Comparison of ENCODE assay signal across 8 cellular contexts in the genomic region with DNA sequence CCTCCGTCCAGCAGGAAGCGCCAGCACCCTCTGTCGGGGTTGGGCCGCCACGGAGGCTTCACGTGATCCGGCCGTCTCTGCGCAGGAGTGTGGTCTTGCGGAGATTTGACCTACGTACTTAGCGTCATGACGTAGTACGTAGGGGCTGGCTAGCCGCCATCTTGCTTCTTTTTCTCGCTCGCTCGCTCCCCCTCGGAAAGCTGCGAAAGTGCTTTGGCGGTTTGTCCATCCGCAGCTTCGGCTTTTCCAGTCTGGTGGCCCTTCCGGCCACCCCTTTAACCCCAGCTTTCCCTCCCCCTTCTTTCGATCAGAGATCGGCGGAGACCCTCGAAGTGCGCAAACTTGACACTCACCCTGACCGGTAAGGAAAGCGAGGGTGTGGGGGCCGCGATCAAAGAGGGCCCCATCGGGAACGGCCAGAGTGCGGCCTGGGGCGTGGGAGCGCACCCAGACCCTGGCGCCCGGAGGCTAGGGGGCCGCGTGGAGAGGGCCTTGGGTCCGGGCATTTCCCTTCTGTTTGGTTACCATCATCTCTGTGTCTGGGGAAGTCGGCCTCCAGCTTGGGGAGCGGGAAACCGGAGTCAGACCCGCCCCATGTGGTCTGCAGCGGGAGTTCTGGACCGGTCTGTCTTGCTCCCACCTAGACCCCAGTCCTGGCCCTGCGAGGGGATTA. TPM values are rescaled to one million over a fixed set of nuclear protein-coding genes. Genes with fewer than 3 reads are reported as not detected.
DNase-seq lines count a peak whose midpoint lies in the region; ATAC-seq and TF ChIP-seq lines count a peak whose summit lies in the region.

A gene (plus strand): TSS at position 156 of the 673 bp plus-strand sequence. CDS start 26,559 bp downstream, outside the sequence.

- H3K27me3 ChIP-seq in thyroid gland, result no peaks in the 10 kb centered on the region

- no peaks in the 10 kb centered on the region for H3K27me3 Mint-ChIP-seq in activated naive CD8-positive, alpha-beta T cell treated with anti-CD3 and anti-CD28 coated beads for 36 hours
- H3K27me3 Mint-ChIP-seq in glutamatergic neuron (ENCODE audit: unreplicated experiment) (peaks cover 5% of the 10 kb centered on the region), osteocyte (ENCODE audit: unreplicated experiment) (peaks cover 2% of the 10 kb centered on the region)

- no peaks in the 10 kb centered on the region for H3K9me3 ChIP-seq in thyroid gland

- no peaks in the 10 kb centered on the region for H3K9me3 Mint-ChIP-seq in activated naive CD8-positive, alpha-beta T cell treated with anti-CD3 and anti-CD28 coated beads for 36 hours
- H3K9me3 Mint-ChIP-seq in glutamatergic neuron (ENCODE audit: unreplicated experiment), result peaks cover 3% of the 10 kb centered on the region
- no peaks in the 10 kb centered on the region for H3K9me3 Mint-ChIP-seq in osteocyte (ENCODE audit: unreplicated experiment)

- H3K36me3 ChIP-seq in thyroid gland, result no peaks in the 10 kb centered on the region

- WGBS in thyroid gland, 2 donors, result 0 to 1% methylated on average over 20 to 50 of the region's 50 CpGs

- intact Hi-C loops in thyroid gland (cut with DNase I), result no loop called here

- peak in 1 of 2 donors; percentile 89 for TF ChIP-seq POLR2A in thyroid gland (IDR thresholded peaks at IDR 0.05)

- CTCF ChIA-PET in GM10248 (lab: Yijun Ruan, JAX), result interaction anchor here (0.8 to 4.1 kb wide), 19 partner anchors 9 to 1047 kb away, joined by 3 to 31 read pairs (median 8); a partner anchor contains a TSS

- peak within 1 kb of the TSS; percentile 99 for H3K27ac Mint-ChIP-seq in activated naive CD8-positive, alpha-beta T cell treated with anti-CD3 and anti-CD28 coated beads for 36 hours
- H3K27ac Mint-ChIP-seq in glutamatergic neuron (ENCODE audit: unreplicated experiment) (peak within 1 kb of the TSS; percentile 91), osteocyte (ENCODE audit: unreplicated experiment) (peak within 1 kb of the TSS; percentile 98)

- peaks cover 42% of the 10 kb centered on the region for H3K36me3 Mint-ChIP-seq in activated naive CD8-positive, alpha-beta T cell treated with anti-CD3 and anti-CD28 coated beads for 36 hours
- H3K36me3 Mint-ChIP-seq in glutamatergic neuron (ENCODE audit: unreplicated experiment), result no peaks in the 10 kb centered on the region
- peaks cover 3% of the 10 kb centered on the region for H3K36me3 Mint-ChIP-seq in osteocyte (ENCODE audit: unreplicated experiment)

- H3K4me1 Mint-ChIP-seq in activated naive CD8-positive, alpha-beta T cell treated with anti-CD3 and anti-CD28 coated beads for 36 hours, result peaks cover 40% of the 10 kb centered on the region
- H3K4me1 Mint-ChIP-seq in glutamatergic neuron (ENCODE audit: low read depth, unreplicated experiment) (peaks cover 30% of the 10 kb centered on the region), osteocyte (ENCODE audit: unreplicated experiment) (peaks cover 40% of the 10 kb centered on the region)

- POLR2A ChIA-PET in GM10248 (lab: Yijun Ruan, JAX), result interaction anchor here (1.2 kb wide), 1 partner anchor 11 kb away, joined by 3 read pairs; no protein-coding TSS in a partner anchor

- peak within 1 kb of the TSS; percentile 64 to 97 (median 96) for H3K4me3 ChIP-seq in thyroid gland (replicated peaks in 1 of 3)

- peak; percentile 91 for DNase-seq in GM10248 (ENCODE audit: extremely low spot score)
- DNase-seq in NCI-H1092 (lab: John Stamatoyannopoulos, UW), result peak; percentile 99
- DNase-seq in SKM-1 treated with dmso at 0.1 percent for 144 hours (lab: John Stamatoyannopoulos, UW; ENCODE audit: unreplicated experiment), result peak; percentile 98
- DNase-seq in activated naive CD8-positive, alpha-beta T cell treated with anti-CD3 and anti-CD28 coated beads for 36 hours, result peak; percentile 93
- DNase-seq in glutamatergic neuron, result peak; percentile 94
- DNase-seq in osteocyte (ENCODE audit: extremely low spot score, unreplicated experiment), result peak; percentile 98
- peak; percentile 98 for DNase-seq in thyroid gland

- peak within 1 kb of the TSS; percentile 95 for H3K4me3 Mint-ChIP-seq in activated naive CD8-positive, alpha-beta T cell treated with anti-CD3 and anti-CD28 coated beads for 36 hours
- peak within 1 kb of the TSS; percentile 100 for H3K4me3 Mint-ChIP-seq in glutamatergic neuron (ENCODE audit: unreplicated experiment)
- peak within 1 kb of the TSS; percentile 91 for H3K4me3 Mint-ChIP-seq in osteocyte (ENCODE audit: unreplicated experiment)

- H3K4me1 ChIP-seq in thyroid gland, result peaks cover 23 to 33% of the 10 kb centered on the region in 2 donors

- peak; percentile 87 for TF ChIP-seq CTCF in GM10248 (IDR thresholded peaks at IDR 0.05; ENCODE audit: control extremely low read depth, extremely low read depth, low read depth, missing control alignments)
- peak; percentile 42 for TF ChIP-seq CTCF in glutamatergic neuron (IDR thresholded peaks at IDR 0.05; ENCODE audit: partially characterized antibody, unreplicated experiment)
- TF ChIP-seq CTCF in osteocyte (IDR thresholded peaks at IDR 0.05), result peak; percentile 85
- TF ChIP-seq CTCF in thyroid gland (IDR thresholded peaks at IDR 0.05), result peak in 4 of 6 experiments; percentile 70 to 94 (median 82)

- H3K27ac ChIP-seq in thyroid gland, result peak within 1 kb of the TSS; percentile 98 to 100 (median 99)

- ATAC-seq in HG02588 (IDR thresholded peaks at IDR 0.05; ENCODE audit: unreplicated experiment), result peak; percentile 95

RNA-seq across cellular contexts. Expression of the gene that starts here (rescaled TPM):
- 100 to 1,000 TPM; 252 to 256 TPM for total RNA-seq in activated naive CD8-positive, alpha-beta T cell treated with anti-CD3 and anti-CD28 coated beads for 36 hours
- total RNA-seq in glutamatergic neuron (ENCODE audit: unreplicated experiment) (201 TPM), osteocyte (152 and 179 TPM in 2 replicates), thyroid gland (100 to 1,000 TPM in 1 of 4 donors, 10 to 100 TPM in 3; 70.0 to 278 (median 81.4) TPM)

Comparison
In these comparisons a context has a peak if more than half of its experiments do, and no peak if none do; other contexts are left out.
1. Peak in every context shown above with its lines: DNase-seq, ATAC-seq, H3K4me3 ChIP-seq and H3K27ac ChIP-seq.